28 cellular contexts compared by ENCODE assay signal in the genomic region with DNA sequence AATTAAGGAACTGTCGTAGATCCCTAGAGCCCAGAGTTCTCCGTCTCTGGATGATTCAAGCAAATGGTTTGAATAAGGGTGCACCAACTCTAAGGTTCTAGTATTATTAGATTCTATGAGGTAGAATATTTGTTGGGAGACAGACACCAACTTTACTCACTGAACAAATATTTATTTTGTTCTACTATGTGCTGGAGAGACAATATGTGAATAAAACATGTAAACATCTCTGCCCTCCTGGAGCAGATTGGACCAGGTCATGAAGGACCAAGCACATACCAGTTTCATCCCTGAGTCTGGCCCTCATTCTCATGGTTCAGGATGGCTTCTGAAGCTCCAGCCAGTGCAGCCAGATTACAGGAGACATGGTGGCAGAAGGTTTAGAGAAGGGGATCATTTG.
"Had no signal": no experiment of that assay in that cellular context is flagged by ENCODE, and none has a peak within 500 bp of the region (broad histone marks: within the 10 kb centered on the region; RNA-seq: fewer than 3 reads in every experiment).

No MANE protein-coding gene starts in this region.

- H3K27ac Mint-ChIP-seq: activated B cell treated with CpG ODN at 0.5 μM for 24 hours; activated CD8-positive, alpha-beta T cell treated with anti-CD3 and anti-CD28 coated beads for 36 hours; activated naive CD8-positive, alpha-beta T cell; natural killer cell treated with Interleukin-12 subunit alpha and Interleukin-12 subunit beta and Interleukin-15 and Interleukin-18, amount 100 ng/mL, for 72 hours; stimulated activated effector memory CD8-positive, alpha-beta T cell treated with anti-CD3 and anti-CD28 coated beads, Interleukin-12 subunit alpha, Interleukin-12 subunit beta, amount 100 ng/mL, for 72 hours; stimulated activated naive CD8-positive, alpha-beta T cell treated with anti-CD3 and anti-CD28 coated beads, Interleukin-15, Interleukin-2, amounts not matched to agents 100 ng/mL and 50 ng/mL, for 24 hours; T-helper 2 cell treated with Interferon-gamma antibody and Interleukin-4, amounts not matched to agents 5 μg/mL and 100 μg/mL, for 36 hours; type B pancreatic cell had no signal

- H3K4me3 ChIP-seq: cardiac muscle cell, colonic mucosa, heart right ventricle, left lung, lower lobe of right lung, mucosa of descending colon, right lobe of liver, skin epidermis, uterus had no signal

- H3K36me3 Mint-ChIP-seq: activated naive CD8-positive, alpha-beta T cell; natural killer cell treated with Interleukin-12 subunit alpha and Interleukin-12 subunit beta and Interleukin-15 and Interleukin-18, amount 100 ng/mL, for 72 hours; stimulated activated effector memory CD8-positive, alpha-beta T cell treated with anti-CD3 and anti-CD28 coated beads, Interleukin-12 subunit alpha, Interleukin-12 subunit beta, amount 100 ng/mL, for 72 hours; type B pancreatic cell had no signal

- H3K27me3 ChIP-seq: cardiac muscle cell, colonic mucosa, heart right ventricle, left lung, right lobe of liver, uterus had no signal

- H3K27ac ChIP-seq: cardiac muscle cell, colonic mucosa, left lung, lower lobe of right lung, right lobe of liver, skin epidermis had no signal

- H3K9me3 Mint-ChIP-seq: activated B cell treated with CpG ODN at 0.5 μM for 24 hours; activated CD8-positive, alpha-beta T cell treated with anti-CD3 and anti-CD28 coated beads for 36 hours; activated T-cell treated with anti-CD3 and anti-CD28 coated beads, Interleukin-2, amount 50 U/mL, for 4 hours; natural killer cell treated with Interleukin-12 subunit alpha and Interleukin-12 subunit beta and Interleukin-15 and Interleukin-18, amount 100 ng/mL, for 72 hours; stimulated activated naive CD8-positive, alpha-beta T cell treated with anti-CD3 and anti-CD28 coated beads, Interleukin-15, Interleukin-2, amounts not matched to agents 100 ng/mL and 50 ng/mL, for 24 hours; T-helper 2 cell treated with Interferon-gamma antibody and Interleukin-4, amounts not matched to agents 5 μg/mL and 100 μg/mL, for 36 hours; type B pancreatic cell had no signal

- H3K4me3 Mint-ChIP-seq: activated B cell treated with CpG ODN at 0.5 μM for 24 hours; activated CD8-positive, alpha-beta T cell treated with anti-CD3 and anti-CD28 coated beads for 36 hours; activated naive CD8-positive, alpha-beta T cell; activated T-cell treated with anti-CD3 and anti-CD28 coated beads, Interleukin-2, amount 50 U/mL, for 4 hours; natural killer cell treated with Interleukin-12 subunit alpha and Interleukin-12 subunit beta and Interleukin-15 and Interleukin-18, amount 100 ng/mL, for 72 hours; stimulated activated effector memory CD8-positive, alpha-beta T cell treated with anti-CD3 and anti-CD28 coated beads, Interleukin-12 subunit alpha, Interleukin-12 subunit beta, amount 100 ng/mL, for 72 hours; stimulated activated naive CD8-positive, alpha-beta T cell treated with anti-CD3 and anti-CD28 coated beads, Interleukin-15, Interleukin-2, amounts not matched to agents 100 ng/mL and 50 ng/mL, for 24 hours; T-helper 2 cell treated with Interferon-gamma antibody and Interleukin-4, amounts not matched to agents 5 μg/mL and 100 μg/mL, for 36 hours; type B pancreatic cell had no signal

- H3K4me1 Mint-ChIP-seq: activated B cell treated with CpG ODN at 0.5 μM for 24 hours; stimulated activated effector memory CD8-positive, alpha-beta T cell treated with anti-CD3 and anti-CD28 coated beads, Interleukin-12 subunit alpha, Interleukin-12 subunit beta, amount 100 ng/mL, for 72 hours had no signal

- H3K4me1 ChIP-seq: colonic mucosa, left lung, right lobe of liver had no signal

- ATAC-seq: activated CD8-positive, alpha-beta T cell treated with anti-CD3 and anti-CD28 coated beads for 36 hours; activated T-cell treated with anti-CD3 and anti-CD28 coated beads, Interleukin-2, amount 50 U/mL, for 4 hours; heart right ventricle; left lung; lower lobe of right lung; mucosa of descending colon; natural killer cell treated with Interleukin-12 subunit alpha and Interleukin-12 subunit beta and Interleukin-15 and Interleukin-18, amount 100 ng/mL, for 72 hours; stimulated activated effector memory CD8-positive, alpha-beta T cell treated with anti-CD3 and anti-CD28 coated beads, Interleukin-12 subunit alpha, Interleukin-12 subunit beta, amount 100 ng/mL, for 72 hours had no signal

- H3K36me3 ChIP-seq: cardiac muscle cell, colonic mucosa, heart right ventricle, left lung, lower lobe of right lung, right lobe of liver, uterus had no signal

- H3K9me3 ChIP-seq: colonic mucosa, heart right ventricle, left lung, lower lobe of right lung, mucosa of descending colon, right lobe of liver, uterus had no signal

- H3K27me3 Mint-ChIP-seq: activated B cell treated with CpG ODN at 0.5 μM for 24 hours; activated CD8-positive, alpha-beta T cell treated with anti-CD3 and anti-CD28 coated beads for 36 hours; activated naive CD8-positive, alpha-beta T cell; natural killer cell treated with Interleukin-12 subunit alpha and Interleukin-12 subunit beta and Interleukin-15 and Interleukin-18, amount 100 ng/mL, for 72 hours; stimulated activated naive CD8-positive, alpha-beta T cell treated with anti-CD3 and anti-CD28 coated beads, Interleukin-15, Interleukin-2, amounts not matched to agents 100 ng/mL and 50 ng/mL, for 24 hours; type B pancreatic cell had no signal

- DNase-seq: activated B cell treated with CpG ODN at 0.5 μM for 24 hours; activated CD4-positive, alpha-beta T cell treated with anti-CD3 and anti-CD28 coated beads, Interleukin-2, amount 50 U/mL, for 1 hour; activated CD8-positive, alpha-beta T cell treated with anti-CD3 and anti-CD28 coated beads for 36 hours; activated naive CD4-positive, alpha-beta T cell treated with Interleukin-2 at 50 U/mL for 16 hours; activated T-cell treated with anti-CD3 and anti-CD28 coated beads, Interleukin-2, amount 50 U/mL, for 4 hours; anterior cingulate cortex; cerebellar nuclear complex; colonic mucosa; effector CD8-positive, alpha-beta T cell; erythroblast; heart right ventricle; left lung; lower lobe of right lung; posterior cingulate gyrus; right lobe of liver; stimulated activated CD4-positive, alpha-beta T cell treated with anti-CD3 and anti-CD28 coated beads, Interleukin-12 subunit alpha, Interleukin-12 subunit beta, amount 100 ng/mL, for 4 hours; stimulated activated CD4-positive, alpha-beta T cell treated with anti-CD3 and anti-CD28 coated beads, Interleukin-4, amount 100 ng/mL, for 24 hours; substantia nigra; uterus had no signal
